Comparison of ENCODE assay signal across 15 cellular contexts in genomic region chr9:134033516-134034214, GRCh38. TPM values are rescaled to one million over a fixed set of nuclear protein-coding genes. Genes with fewer than 3 reads are reported as not detected.
DNase-seq lines count a peak whose midpoint lies in the region; ATAC-seq and TF ChIP-seq lines count a peak whose summit lies in the region.
"Had no signal": no experiment of that assay in that cellular context is flagged by ENCODE, and none has a peak within 500 bp of the region (broad histone marks: within the 10 kb centered on the region; RNA-seq: fewer than 3 reads in every experiment).

No MANE protein-coding gene starts in this region.

- CTCF ChIA-PET in activated naive CD4-positive, alpha-beta T cell treated with anti-CD3 and anti-CD28 coated beads, Interleukin-2, amount 10 ng/mL, durations not matched to agents 7 days and 5 days (lab: Charles Lee): interaction anchor here (1.2 kb wide), 1 partner anchor 8 kb away, joined by 3 read pairs; the partner anchor contains the start of gene BRD3OS
- CTCF ChIA-PET in activated naive CD4-positive, alpha-beta T cell treated with anti-CD3 and anti-CD28 coated beads for 36 hours (lab: Charles Lee): no interaction called here
- CTCF ChIA-PET in activated CD8-positive, alpha-beta memory T cell treated with anti-CD3 and anti-CD28 coated beads, Interleukin-2, amount 10 ng/mL, durations not matched to agents 7 days and 5 days (lab: Charles Lee): no interaction called here

- H3K9me3 Mint-ChIP-seq in activated naive CD4-positive, alpha-beta T cell treated with anti-CD3 and anti-CD28 coated beads, Interleukin-2, amount 10 ng/mL, durations not matched to agents 7 days and 5 days: no peaks in the 10 kb centered on the region
- no peaks in the 10 kb centered on the region for H3K9me3 Mint-ChIP-seq in activated naive CD4-positive, alpha-beta T cell treated with anti-CD3 and anti-CD28 coated beads for 36 hours
- peaks cover 7% of the 10 kb centered on the region for H3K9me3 Mint-ChIP-seq in chondrocyte (ENCODE audit: low read depth)
- no peaks in the 10 kb centered on the region for H3K9me3 Mint-ChIP-seq in activated CD8-positive, alpha-beta memory T cell treated with anti-CD3 and anti-CD28 coated beads, Interleukin-2, amount 10 ng/mL, durations not matched to agents 7 days and 5 days (ENCODE audit: low read depth)

- H3K4me1 Mint-ChIP-seq in activated naive CD4-positive, alpha-beta T cell treated with anti-CD3 and anti-CD28 coated beads, Interleukin-2, amount 10 ng/mL, durations not matched to agents 7 days and 5 days: peaks cover 2% of the 10 kb centered on the region
- no peaks in the 10 kb centered on the region for H3K4me1 Mint-ChIP-seq in activated naive CD4-positive, alpha-beta T cell treated with anti-CD3 and anti-CD28 coated beads for 36 hours (ENCODE audit: low read depth)
- H3K4me1 Mint-ChIP-seq in chondrocyte (ENCODE audit: low read depth): no peaks in the 10 kb centered on the region
- no peaks in the 10 kb centered on the region for H3K4me1 Mint-ChIP-seq in activated CD8-positive, alpha-beta memory T cell treated with anti-CD3 and anti-CD28 coated beads, Interleukin-2, amount 10 ng/mL, durations not matched to agents 7 days and 5 days
- H3K4me1 Mint-ChIP-seq: CD4-positive, CD25-positive, alpha-beta regulatory T cell had no signal

- peak; percentile 19 for DNase-seq in activated naive CD4-positive, alpha-beta T cell treated with anti-CD3 and anti-CD28 coated beads, Interleukin-2, amount 10 ng/mL, durations not matched to agents 7 days and 5 days
- no peak for DNase-seq in activated naive CD4-positive, alpha-beta T cell treated with anti-CD3 and anti-CD28 coated beads for 36 hours
- peak; percentile 1 for DNase-seq in Daoy (ENCODE audit: low read depth)
- peak; percentile 74 for DNase-seq in chondrocyte (ENCODE audit: low spot score)
- peak; percentile 53 for DNase-seq in sciatic nerve (ENCODE audit: low spot score)
- no peak for DNase-seq in NCI-H345 treated with DMSO at 0.1 percent for 48 hours (lab: John Stamatoyannopoulos, UW; ENCODE audit: unreplicated experiment)
- DNase-seq in DMS53 treated with DMSO at 0.1 percent for 48 hours (lab: John Stamatoyannopoulos, UW; ENCODE audit: unreplicated experiment): no peak
- no peak for DNase-seq in activated CD8-positive, alpha-beta memory T cell treated with anti-CD3 and anti-CD28 coated beads, Interleukin-2, amount 10 ng/mL, durations not matched to agents 7 days and 5 days
- DNase-seq: 8988T; AML-193; CD4-positive, CD25-positive, alpha-beta regulatory T cell; DMS 273 treated with DMSO at 0.1 percent for 48 hours; DMS79 treated with DMSO at 0.1 percent for 48 hours; GDM1; GOT3 had no signal

- peaks cover 34% of the 10 kb centered on the region for H3K36me3 Mint-ChIP-seq in activated naive CD4-positive, alpha-beta T cell treated with anti-CD3 and anti-CD28 coated beads, Interleukin-2, amount 10 ng/mL, durations not matched to agents 7 days and 5 days
- H3K36me3 Mint-ChIP-seq in activated naive CD4-positive, alpha-beta T cell treated with anti-CD3 and anti-CD28 coated beads for 36 hours (ENCODE audit: low read depth): peaks cover 25% of the 10 kb centered on the region
- H3K36me3 Mint-ChIP-seq in chondrocyte (ENCODE audit: low read depth): peaks cover 35% of the 10 kb centered on the region
- peaks cover 19% of the 10 kb centered on the region for H3K36me3 Mint-ChIP-seq in activated CD8-positive, alpha-beta memory T cell treated with anti-CD3 and anti-CD28 coated beads, Interleukin-2, amount 10 ng/mL, durations not matched to agents 7 days and 5 days

- ATAC-seq in sciatic nerve: no peak
- ATAC-seq in activated CD8-positive, alpha-beta memory T cell treated with anti-CD3 and anti-CD28 coated beads, Interleukin-2, amount 10 ng/mL, durations not matched to agents 7 days and 5 days: no peak

- no peaks in the 10 kb centered on the region for H3K27me3 Mint-ChIP-seq in activated naive CD4-positive, alpha-beta T cell treated with anti-CD3 and anti-CD28 coated beads, Interleukin-2, amount 10 ng/mL, durations not matched to agents 7 days and 5 days
- no peaks in the 10 kb centered on the region for H3K27me3 Mint-ChIP-seq in activated naive CD4-positive, alpha-beta T cell treated with anti-CD3 and anti-CD28 coated beads for 36 hours (ENCODE audit: low read depth)
- H3K27me3 Mint-ChIP-seq in chondrocyte (ENCODE audit: low read depth): no peaks in the 10 kb centered on the region
- H3K27me3 Mint-ChIP-seq in activated CD8-positive, alpha-beta memory T cell treated with anti-CD3 and anti-CD28 coated beads, Interleukin-2, amount 10 ng/mL, durations not matched to agents 7 days and 5 days: no peaks in the 10 kb centered on the region
- H3K27me3 Mint-ChIP-seq: CD4-positive, CD25-positive, alpha-beta regulatory T cell had no signal

- no peak for TF ChIP-seq CTCF in chondrocyte (IDR thresholded peaks at IDR 0.05)

- intact Hi-C loops in activated naive CD4-positive, alpha-beta T cell treated with anti-CD3 and anti-CD28 coated beads for 36 hours (cut with micrococcal nuclease): no loop called here
- intact Hi-C loops in sciatic nerve (cut with DNase I): no loop called here

- H3K27ac Mint-ChIP-seq in activated naive CD4-positive, alpha-beta T cell treated with anti-CD3 and anti-CD28 coated beads, Interleukin-2, amount 10 ng/mL, durations not matched to agents 7 days and 5 days: no peak overlapping the region
- H3K27ac Mint-ChIP-seq in activated naive CD4-positive, alpha-beta T cell treated with anti-CD3 and anti-CD28 coated beads for 36 hours: no peak overlapping the region
- no peak overlapping the region for H3K27ac Mint-ChIP-seq in chondrocyte (ENCODE audit: unreplicated experiment)
- no peak overlapping the region for H3K27ac Mint-ChIP-seq in activated CD8-positive, alpha-beta memory T cell treated with anti-CD3 and anti-CD28 coated beads, Interleukin-2, amount 10 ng/mL, durations not matched to agents 7 days and 5 days

- H3K4me3 Mint-ChIP-seq in activated naive CD4-positive, alpha-beta T cell treated with anti-CD3 and anti-CD28 coated beads, Interleukin-2, amount 10 ng/mL, durations not matched to agents 7 days and 5 days: no peak overlapping the region
- no peak overlapping the region for H3K4me3 Mint-ChIP-seq in activated naive CD4-positive, alpha-beta T cell treated with anti-CD3 and anti-CD28 coated beads for 36 hours
- no peak overlapping the region for H3K4me3 Mint-ChIP-seq in chondrocyte (ENCODE audit: unreplicated experiment)
- no peak overlapping the region for H3K4me3 Mint-ChIP-seq in activated CD8-positive, alpha-beta memory T cell treated with anti-CD3 and anti-CD28 coated beads, Interleukin-2, amount 10 ng/mL, durations not matched to agents 7 days and 5 days
- H3K4me3 Mint-ChIP-seq: CD4-positive, CD25-positive, alpha-beta regulatory T cell had no signal

RNA-seq across cellular contexts. Expression of gene BRD3OS, which starts 8.4 kb away (rescaled TPM):
- total RNA-seq in activated naive CD4-positive, alpha-beta T cell treated with anti-CD3 and anti-CD28 coated beads for 36 hours: 1 to 10 TPM; 6.3 to 6.7 TPM
- total RNA-seq in Daoy (2014; rRNA removed; shearing (Covaris generic)): 12.8 and 15.1 TPM in 2 replicates
- total RNA-seq in chondrocyte (13.7 to 27.6 TPM (median 15.7 TPM) in 3 replicates), sciatic nerve (16.4 TPM)
- 10 to 100 TPM; 12.5 to 14.5 TPM for total RNA-seq in activated CD8-positive, alpha-beta memory T cell treated with anti-CD3 and anti-CD28 coated beads, Interleukin-2, amount 10 ng/mL, durations not matched to agents 7 days and 5 days

RNA-seq across cellular contexts. Expression of gene BRD3, which starts 34.2 kb away (rescaled TPM):
- 10 to 100 TPM; 34.2 to 36.6 TPM for total RNA-seq in activated naive CD4-positive, alpha-beta T cell treated with anti-CD3 and anti-CD28 coated beads for 36 hours
- 6.4 and 6.5 TPM in 2 replicates for total RNA-seq in Daoy (2014; rRNA removed; shearing (Covaris generic))
- total RNA-seq in chondrocyte (48.7 to 59.0 TPM (median 49.0 TPM) in 3 replicates), sciatic nerve (54.4 TPM)
- 10 to 100 TPM; 33.3 to 43.5 TPM for total RNA-seq in activated CD8-positive, alpha-beta memory T cell treated with anti-CD3 and anti-CD28 coated beads, Interleukin-2, amount 10 ng/mL, durations not matched to agents 7 days and 5 days

RNA-seq across cellular contexts. Expression of gene VAV2, which starts 41.5 kb away (rescaled TPM):
- total RNA-seq in activated naive CD4-positive, alpha-beta T cell treated with anti-CD3 and anti-CD28 coated beads for 36 hours: 1 to 10 TPM; 3.4 to 3.8 TPM
- 11.3 and 11.5 TPM in 2 replicates for total RNA-seq in Daoy (2014; rRNA removed; shearing (Covaris generic))
- total RNA-seq in chondrocyte (17.7 to 34.2 TPM (median 19.3 TPM) in 3 replicates), sciatic nerve (20.5 TPM)
- 1 to 10 TPM; 5.1 to 5.5 TPM for total RNA-seq in activated CD8-positive, alpha-beta memory T cell treated with anti-CD3 and anti-CD28 coated beads, Interleukin-2, amount 10 ng/mL, durations not matched to agents 7 days and 5 days

Comparison
In these comparisons a context has a peak if more than half of its experiments do, and no peak if none do; other contexts are left out.
1. DNase-seq: peak in activated naive CD4-positive, alpha-beta T cell treated with anti-CD3 and anti-CD28 coated beads, Interleukin-2, amount 10 ng/mL, durations not matched to agents 7 days and 5 days (single experiment), Daoy (single experiment), chondrocyte (single experiment) and sciatic nerve (single experiment); none in activated naive CD4-positive, alpha-beta T cell treated with anti-CD3 and anti-CD28 coated beads for 36 hours (single experiment), NCI-H345 treated with DMSO at 0.1 percent for 48 hours (single experiment), DMS53 treated with DMSO at 0.1 percent for 48 hours (single experiment) and activated CD8-positive, alpha-beta memory T cell treated with anti-CD3 and anti-CD28 coated beads, Interleukin-2, amount 10 ng/mL, durations not matched to agents 7 days and 5 days (single experiment).